Comparison of ENCODE assay signal across 24 cellular contexts in genomic region chr6:134402372-134402984, GRCh38.
A peak's percentile ranks its signal among the peaks of the same experiment; 100 is the strongest.
DNase-seq lines count a peak whose midpoint lies in the region; ATAC-seq, FAIRE-seq and TF ChIP-seq lines count a peak whose summit lies in the region.
"Had no signal": no experiment of that assay in that cellular context is flagged by ENCODE, and none has a peak within 500 bp of the region (broad histone marks: within the 10 kb centered on the region; RNA-seq: fewer than 3 reads in every experiment).

No MANE protein-coding gene starts in this region.

- no peak overlapping the region for H3K4me2 ChIP-seq in H1 (ENCODE audit: insufficient read depth in 1 of 2, low read depth in 2 of 2, low read length in 2 of 2)

- H3K36me3 Mint-ChIP-seq in activated CD4-positive, alpha-beta T cell treated with anti-CD3 and anti-CD28 coated beads, Interleukin-2, amount 10 ng/mL, durations not matched to agents 7 days and 5 days (ENCODE audit: low read depth) = no peaks in the 10 kb centered on the region
- no peaks in the 10 kb centered on the region for H3K36me3 Mint-ChIP-seq in T-helper 17 cell (ENCODE audit: low read depth)
- no peaks in the 10 kb centered on the region for H3K36me3 Mint-ChIP-seq in MCF 10A (ENCODE audit: insufficient read depth, unreplicated experiment)
- H3K36me3 Mint-ChIP-seq: brain; naive B cell; stimulated activated memory B cell treated with anti-CD40 and anti-IgM and Interleukin-4, amounts not matched to agents 10 μg/mL and 1 μg/mL and 100 μg/mL, for 72 hours had no signal

- no peaks in the 10 kb centered on the region for H4K20me1 ChIP-seq in H1 (replicated peaks in 1 of 2; ENCODE audit: control insufficient read depth in 1 of 2, insufficient read depth in 2 of 2, low read length in 2 of 2)

- 73% methylated on average over 2 of the region's 2 CpGs; no CpG with 5 or more reads in 1 of the 2 experiments for WGBS in H1 (ENCODE audit: extremely low coverage in 1 of 2, insufficient coverage in 1 of 2, insufficient read length in 1 of 2, insufficient replicate concordance in 2 of 2, low coverage in 1 of 2, low lambda C conversion rate in 2 of 2, missing lambda C conversion rate in 1 of 2), 2 experiments

- no peak overlapping the region for H2AK5ac ChIP-seq in H1 (ENCODE audit: low read depth, low read length)

- H3K4me1 ChIP-seq in H1 (replicated peaks in 1 of 4; ENCODE audit: control insufficient read depth in 3 of 4, insufficient read depth in 4 of 4, low read length in 3 of 4) = peaks cover 0 to 17% (median 8%) of the 10 kb centered on the region in 4 experiments; a peak in 5 of 7 replicates
- H3K4me1 ChIP-seq: pancreas, upper lobe of left lung had no signal

- no peak overlapping the region for H3K56ac ChIP-seq in H1 (replicated peaks; ENCODE audit: insufficient read length, low read depth, low read length)

- no peaks in the 10 kb centered on the region for H3K79me2 ChIP-seq in H1 (ENCODE audit: control insufficient read depth in 1 of 2, insufficient read depth in 2 of 2, low read length in 2 of 2)

- no peak overlapping the region for H3K18ac ChIP-seq in H1 (ENCODE audit: extremely low read depth, low read length)

- no peaks in the 10 kb centered on the region for H3K23me2 ChIP-seq in H1 (ENCODE audit: low read depth, low read length)

- no peak for FAIRE-seq in H1 (lab: Jason Lieb, UNC)
- FAIRE-seq: pancreas, small intestine had no signal

- CTCF ChIA-PET in activated CD4-positive, alpha-beta T cell treated with anti-CD3 and anti-CD28 coated beads, Interleukin-2, amount 10 ng/mL, durations not matched to agents 7 days and 5 days (lab: Charles Lee) = interaction anchor here (0.6 kb wide), 1 partner anchor 134 kb away, joined by 3 read pairs; no protein-coding TSS in a partner anchor
- CTCF ChIA-PET in H1 (lab: Charles Lee; ENCODE audit: partially characterized antibody) = interaction anchor here (0.9 to 1.9 kb wide), 4 partner anchors 10 to 305 kb away, joined by 3 to 7 read pairs (median 4); no protein-coding TSS in a partner anchor
- CTCF ChIA-PET in MCF 10A (lab: Yijun Ruan, JAX) = interaction anchor here (1.0 to 1.3 kb wide), 2 partner anchors 52 to 238 kb away, joined by 3 read pairs; no protein-coding TSS in a partner anchor

- no peaks in the 10 kb centered on the region for H3K27me3 Mint-ChIP-seq in activated CD4-positive, alpha-beta T cell treated with anti-CD3 and anti-CD28 coated beads, Interleukin-2, amount 10 ng/mL, durations not matched to agents 7 days and 5 days
- H3K27me3 Mint-ChIP-seq in T-helper 17 cell = no peaks in the 10 kb centered on the region
- no peaks in the 10 kb centered on the region for H3K27me3 Mint-ChIP-seq in MCF 10A (ENCODE audit: insufficient read depth, unreplicated experiment)
- H3K27me3 Mint-ChIP-seq: brain; CD4-positive, alpha-beta T cell; naive B cell; stimulated activated memory B cell treated with anti-CD40 and anti-IgM and Interleukin-4, amounts not matched to agents 10 μg/mL and 1 μg/mL and 100 μg/mL, for 72 hours had no signal

- H3K9me3 ChIP-seq in H1 (ENCODE audit: insufficient read depth in 2 of 2, low read depth in 1 of 2, low read length in 1 of 2) = no peaks in the 10 kb centered on the region
- H3K9me3 ChIP-seq in T-helper 17 cell (ENCODE audit: control insufficient read depth, low read length, poor library complexity, severe bottlenecking) = no peaks in the 10 kb centered on the region
- H3K9me3 ChIP-seq: pancreas, upper lobe of left lung had no signal

- TF ChIP-seq EP300 in H1 (IDR thresholded peaks at IDR 0.05; ENCODE audit: borderline replicate concordance in 1 of 2, low read depth in 2 of 2, low read length in 2 of 2) = no peak

- TF ChIP-seq RAD21 in H1 (IDR thresholded peaks at IDR 0.05 in 1 of 2, conservative IDR thresholded peaks at IDR 0.05 in 1 of 2; ENCODE audit: low read depth in 2 of 2, low read length in 2 of 2) = no peak

- peak overlapping the region; percentile 49; the same call in 1 of the 2 replicates for H2AFZ ChIP-seq in H1 (ENCODE audit: low read length)

- no peak for ATAC-seq in T-helper 17 cell
- no peak for ATAC-seq in GM19455 (IDR thresholded peaks at IDR 0.05; ENCODE audit: unreplicated experiment)
- ATAC-seq: pancreas; stimulated activated memory B cell treated with anti-CD40 and anti-IgM and Interleukin-4, amounts not matched to agents 10 μg/mL and 1 μg/mL and 100 μg/mL, for 72 hours had no signal

- H3K4ac ChIP-seq in H1 (replicated peaks; ENCODE audit: insufficient read length, low read depth, low read length) = peak overlapping the region; percentile 32

- BruUV-seq in MCF 10A (replicated peaks; lab: Mats Ljungman, UMichigan) = no TSS peak

- no peak overlapping the region for H2BK12ac ChIP-seq in H1 (ENCODE audit: low read depth, low read length)

- H4K5ac ChIP-seq in H1 (ENCODE audit: insufficient read length, low read depth, low read length) = no peak overlapping the region

- no peak overlapping the region for H3K27ac Mint-ChIP-seq in activated CD4-positive, alpha-beta T cell treated with anti-CD3 and anti-CD28 coated beads, Interleukin-2, amount 10 ng/mL, durations not matched to agents 7 days and 5 days
- no peak overlapping the region for H3K27ac Mint-ChIP-seq in T-helper 17 cell
- no peak overlapping the region for H3K27ac Mint-ChIP-seq in MCF 10A (ENCODE audit: low read depth, unreplicated experiment)
- H3K27ac Mint-ChIP-seq: brain; CD4-positive, alpha-beta T cell; stimulated activated memory B cell treated with anti-CD40 and anti-IgM and Interleukin-4, amounts not matched to agents 10 μg/mL and 1 μg/mL and 100 μg/mL, for 72 hours had no signal

- no peak for TF ChIP-seq CTCF in 22Rv1 (IDR thresholded peaks at IDR 0.05)
- no peak for TF ChIP-seq CTCF in H1 (IDR thresholded peaks at IDR 0.05; ENCODE audit: control extremely low read depth in 1 of 3, insufficient read depth in 1 of 3, low read depth in 1 of 3, low read length in 3 of 3)
- TF ChIP-seq CTCF in MCF 10A (IDR thresholded peaks at IDR 0.05; ENCODE audit: unreplicated experiment) = no peak

- POLR2A ChIA-PET in activated CD4-positive, alpha-beta T cell treated with anti-CD3 and anti-CD28 coated beads, Interleukin-2, amount 10 ng/mL, durations not matched to agents 7 days and 5 days (lab: Charles Lee) = interaction anchor here (0.5 kb wide), 1 partner anchor 27 kb away, joined by 3 read pairs; no protein-coding TSS in a partner anchor
- POLR2A ChIA-PET in H1 (lab: Charles Lee; ENCODE audit: partially characterized antibody) (no interaction called here), MCF 10A (lab: Yijun Ruan, JAX) (no interaction called here)

- no peak overlapping the region for H3K9ac ChIP-seq in H1 (replicated peaks in 1 of 4; ENCODE audit: extremely low read depth in 1 of 4, low read depth in 3 of 4, low read length in 3 of 4)

- no peaks in the 10 kb centered on the region for H3K9me3 Mint-ChIP-seq in activated CD4-positive, alpha-beta T cell treated with anti-CD3 and anti-CD28 coated beads, Interleukin-2, amount 10 ng/mL, durations not matched to agents 7 days and 5 days
- no peaks in the 10 kb centered on the region for H3K9me3 Mint-ChIP-seq in MCF 10A (ENCODE audit: unreplicated experiment)
- H3K9me3 Mint-ChIP-seq: brain; CD4-positive, alpha-beta T cell; stimulated activated memory B cell treated with anti-CD40 and anti-IgM and Interleukin-4, amounts not matched to agents 10 μg/mL and 1 μg/mL and 100 μg/mL, for 72 hours had no signal

- H3K36me3 ChIP-seq in H1 (ENCODE audit: control insufficient read depth in 2 of 4, insufficient read depth in 4 of 4, low read length in 3 of 4) = no peaks in the 10 kb centered on the region
- H3K36me3 ChIP-seq: pancreas, upper lobe of left lung had no signal

- H3K4me3 ChIP-seq in H1 (ENCODE audit: extremely low read depth in 1 of 4, insufficient read depth in 2 of 4, low read depth in 3 of 4, low read length in 4 of 4) = no peak overlapping the region
- H3K4me3 ChIP-seq: coronary artery, pancreas, upper lobe of left lung had no signal

- no peak overlapping the region for H3K4me3 Mint-ChIP-seq in activated CD4-positive, alpha-beta T cell treated with anti-CD3 and anti-CD28 coated beads, Interleukin-2, amount 10 ng/mL, durations not matched to agents 7 days and 5 days
- H3K4me3 Mint-ChIP-seq in T-helper 17 cell = no peak overlapping the region
- no peak overlapping the region for H3K4me3 Mint-ChIP-seq in MCF 10A (ENCODE audit: unreplicated experiment)
- H3K4me3 Mint-ChIP-seq: CD4-positive, alpha-beta T cell; naive B cell; stimulated activated memory B cell treated with anti-CD40 and anti-IgM and Interleukin-4, amounts not matched to agents 10 μg/mL and 1 μg/mL and 100 μg/mL, for 72 hours had no signal

- no peak overlapping the region for H3K23ac ChIP-seq in H1 (ENCODE audit: insufficient read length)

- no peaks in the 10 kb centered on the region for H3K79me1 ChIP-seq in H1 (ENCODE audit: low read depth, low read length)

- no peak overlapping the region for H2BK20ac ChIP-seq in H1 (ENCODE audit: low read length)

- no peak overlapping the region for H2BK120ac ChIP-seq in H1 (replicated peaks; ENCODE audit: low read depth, low read length)

- H4K91ac ChIP-seq in H1 (replicated peaks; ENCODE audit: insufficient read length, low read length) = no peak overlapping the region

- DNase-seq in activated CD4-positive, alpha-beta T cell treated with anti-CD3 and anti-CD28 coated beads, Interleukin-2, amount 50 U/mL, for 4 hours = peak; percentile 23 to 38
- DNase-seq in activated CD4-positive, alpha-beta T cell treated with anti-CD3 and anti-CD28 coated beads, Interleukin-2, amount 10 ng/mL, durations not matched to agents 7 days and 5 days = no peak
- DNase-seq in MV-4-11 (lab: John Stamatoyannopoulos, UW) (peak; percentile 21), H1 (ENCODE audit: low read depth in 1 of 2, low spot score in 2 of 2) (no peak), T-helper 17 cell (no peak), MCF 10A (ENCODE audit: unreplicated experiment) (no peak)
- DNase-seq: ACHN; activated gamma-delta T cell; CD4-positive, alpha-beta T cell; DMS53; hippocampal formation; islet precursor cell; naive B cell; NCI-H1436; NCI-H2171 treated with DMSO at 0.1 percent for 48 hours; NCI-H82; pancreas; small intestine; upper lobe of left lung had no signal

- H4K8ac ChIP-seq in H1 (ENCODE audit: extremely low read depth, insufficient read depth, low read length) = no peak overlapping the region

- no peaks in the 10 kb centered on the region for H3K27me3 ChIP-seq in H1 (replicated peaks in 1 of 4; ENCODE audit: control insufficient read depth in 3 of 4, extremely low read depth in 1 of 4, insufficient read depth in 3 of 4, low read length in 3 of 4)
- H3K27me3 ChIP-seq: pancreas, upper lobe of left lung had no signal

- 0 out of 2 replicates have a peak overlapping the region, but pooled peaks have one; percentile 3 for H2BK5ac ChIP-seq in H1 (ENCODE audit: low read depth, low read length)

- peak overlapping the region; percentile 72; the same call in 1 of the 2 replicates for H3K27ac ChIP-seq in 22Rv1
- H3K27ac ChIP-seq in H1 (ENCODE audit: low read depth, low read length) = no peak overlapping the region
- H3K27ac ChIP-seq: coronary artery, pancreas, upper lobe of left lung had no signal

- peaks cover 3% of the 10 kb centered on the region for H3K4me1 Mint-ChIP-seq in activated CD4-positive, alpha-beta T cell treated with anti-CD3 and anti-CD28 coated beads, Interleukin-2, amount 10 ng/mL, durations not matched to agents 7 days and 5 days
- H3K4me1 Mint-ChIP-seq in T-helper 17 cell (peaks cover 6% of the 10 kb centered on the region), MCF 10A (ENCODE audit: insufficient read depth, unreplicated experiment) (no peaks in the 10 kb centered on the region)

- no peak overlapping the region for H3K14ac ChIP-seq in H1 (ENCODE audit: insufficient read length)

- no peak overlapping the region for H2BK15ac ChIP-seq in H1 (ENCODE audit: low read length)

- no peak for TF ChIP-seq POLR2A in H1 (IDR thresholded peaks at IDR 0.05; ENCODE audit: control extremely low read depth in 1 of 2, low read depth in 2 of 2, low read length in 2 of 2)

- intact Hi-C loops in MCF 10A (cut with micrococcal nuclease) = no loop called here

Comparison
In these comparisons a context has a peak if more than half of its experiments do, and no peak if none do; other contexts are left out.
1. DNase-seq: peak in activated CD4-positive, alpha-beta T cell treated with anti-CD3 and anti-CD28 coated beads, Interleukin-2, amount 50 U/mL, for 4 hours (2 of 2) and MV-4-11 (single experiment); none in activated CD4-positive, alpha-beta T cell treated with anti-CD3 and anti-CD28 coated beads, Interleukin-2, amount 10 ng/mL, durations not matched to agents 7 days and 5 days (single experiment), H1 (0 of 2), T-helper 17 cell (0 of 3) and MCF 10A (single experiment).